Comparison of ENCODE assay signal across 17 cellular contexts in the genomic region with DNA sequence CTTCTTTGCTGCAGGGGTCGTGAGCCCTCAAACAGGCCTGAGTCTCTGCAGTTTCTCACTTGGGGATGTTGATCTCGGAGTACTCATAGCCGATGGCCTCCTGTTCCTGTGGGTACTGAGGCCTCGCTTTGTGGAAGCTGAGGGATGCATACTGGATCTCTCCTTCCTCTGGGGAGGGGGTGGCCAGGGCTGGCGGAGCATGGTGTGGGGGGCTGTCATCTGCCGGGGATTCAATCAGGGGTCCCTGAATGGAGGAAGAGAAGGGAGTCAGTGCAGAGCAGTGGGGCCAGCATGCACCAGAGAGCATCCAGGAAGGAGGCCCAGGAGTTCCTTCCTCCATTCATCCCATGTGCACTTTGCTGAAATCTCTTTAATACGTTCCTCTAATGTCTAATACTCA. TPM values are rescaled to one million over a fixed set of nuclear protein-coding genes. Genes with fewer than 3 reads are reported as not detected.
A peak's percentile ranks its signal among the peaks of the same experiment; 100 is the strongest.
DNase-seq lines count a peak whose midpoint lies in the region; ATAC-seq and TF ChIP-seq lines count a peak whose summit lies in the region.
"Had no signal": no experiment of that assay in that cellular context is flagged by ENCODE, and none has a peak within 500 bp of the region (broad histone marks: within the 10 kb centered on the region; RNA-seq: fewer than 3 reads in every experiment).

No MANE protein-coding gene starts in this region.

- TF ChIP-seq CTCF in coronary artery (IDR thresholded peaks at IDR 0.05) (no peak), osteocyte (IDR thresholded peaks at IDR 0.05) (no peak)

- no peaks in the 10 kb centered on the region for H3K9me3 Mint-ChIP-seq in activated CD8-positive, alpha-beta memory T cell treated with anti-CD3 and anti-CD28 coated beads, Interleukin-2, amount 10 ng/mL, durations not matched to agents 7 days and 5 days (ENCODE audit: low read depth)
- peaks cover 30% of the 10 kb centered on the region for H3K9me3 Mint-ChIP-seq in osteocyte (ENCODE audit: unreplicated experiment)
- H3K9me3 Mint-ChIP-seq: CD4-positive, alpha-beta T cell; CD8-positive, alpha-beta T cell had no signal

- H3K36me3 Mint-ChIP-seq in activated CD8-positive, alpha-beta memory T cell treated with anti-CD3 and anti-CD28 coated beads, Interleukin-2, amount 10 ng/mL, durations not matched to agents 7 days and 5 days: peaks cover 7% of the 10 kb centered on the region
- H3K36me3 Mint-ChIP-seq in osteocyte (ENCODE audit: unreplicated experiment): no peaks in the 10 kb centered on the region
- H3K36me3 Mint-ChIP-seq: CD8-positive, alpha-beta T cell had no signal

- no peak overlapping the region for H3K4me3 Mint-ChIP-seq in activated CD8-positive, alpha-beta memory T cell treated with anti-CD3 and anti-CD28 coated beads, Interleukin-2, amount 10 ng/mL, durations not matched to agents 7 days and 5 days
- H3K4me3 Mint-ChIP-seq in osteocyte (ENCODE audit: unreplicated experiment): no peak overlapping the region
- H3K4me3 Mint-ChIP-seq: B cell; CD4-positive, alpha-beta T cell; CD8-positive, alpha-beta T cell had no signal

- H3K4me3 ChIP-seq in coronary artery: no peak overlapping the region
- H3K4me3 ChIP-seq: A549; BLaER1 treated with 17β-estradiol and CSF1 and Interleukin-3, amounts not matched to agents 10 nM and 100 nM had no signal

- ATAC-seq in activated CD8-positive, alpha-beta memory T cell treated with anti-CD3 and anti-CD28 coated beads, Interleukin-2, amount 10 ng/mL, durations not matched to agents 7 days and 5 days: no peak
- ATAC-seq: A549; CD8-positive, alpha-beta T cell had no signal

- H3K27ac Mint-ChIP-seq in activated CD8-positive, alpha-beta memory T cell treated with anti-CD3 and anti-CD28 coated beads, Interleukin-2, amount 10 ng/mL, durations not matched to agents 7 days and 5 days: no peak overlapping the region
- H3K27ac Mint-ChIP-seq in osteocyte (ENCODE audit: unreplicated experiment): no peak overlapping the region
- H3K27ac Mint-ChIP-seq: B cell; CD4-positive, alpha-beta T cell; CD8-positive, alpha-beta T cell had no signal

- H3K27ac ChIP-seq in coronary artery: no peak overlapping the region
- H3K27ac ChIP-seq: 22Rv1; A549; BLaER1 treated with 17β-estradiol and CSF1 and Interleukin-3, amounts not matched to agents 10 nM and 100 nM; C4-2B had no signal

- CTCF ChIA-PET in activated CD8-positive, alpha-beta memory T cell treated with anti-CD3 and anti-CD28 coated beads, Interleukin-2, amount 10 ng/mL, durations not matched to agents 7 days and 5 days (lab: Charles Lee): no interaction called here

- peaks cover 7% of the 10 kb centered on the region for H3K27me3 Mint-ChIP-seq in activated CD8-positive, alpha-beta memory T cell treated with anti-CD3 and anti-CD28 coated beads, Interleukin-2, amount 10 ng/mL, durations not matched to agents 7 days and 5 days
- H3K27me3 Mint-ChIP-seq in osteocyte (ENCODE audit: unreplicated experiment): no peaks in the 10 kb centered on the region

- peak; percentile 32 for DNase-seq in activated CD8-positive, alpha-beta memory T cell treated with anti-CD3 and anti-CD28 coated beads for 24 hours
- no peak for DNase-seq in activated CD8-positive, alpha-beta memory T cell treated with anti-CD3 and anti-CD28 coated beads, Interleukin-2, amount 10 ng/mL, durations not matched to agents 7 days and 5 days
- DNase-seq in coronary artery (ENCODE audit: low spot score): peak; percentile 46
- DNase-seq in osteocyte (ENCODE audit: extremely low spot score, unreplicated experiment): peak; percentile 56
- no peak for DNase-seq in NCI-H2029 treated with DMSO at 0.1 percent for 48 hours (lab: John Stamatoyannopoulos, UW)
- DNase-seq: AML-193; CD4-positive, alpha-beta T cell; COR-L47; DMS79 treated with DMSO at 0.1 percent for 48 hours; GF-D8 had no signal

- peaks cover 5% of the 10 kb centered on the region for H3K4me1 Mint-ChIP-seq in activated CD8-positive, alpha-beta memory T cell treated with anti-CD3 and anti-CD28 coated beads, Interleukin-2, amount 10 ng/mL, durations not matched to agents 7 days and 5 days
- H3K4me1 Mint-ChIP-seq in osteocyte (ENCODE audit: unreplicated experiment): no peaks in the 10 kb centered on the region
- H3K4me1 Mint-ChIP-seq: B cell had no signal

RNA-seq across cellular contexts. Expression of a gene that starts 10.0 kb away (rescaled TPM):
- 1 to 10 TPM in 1 of 2 experiments, under 1 TPM in 1; 0.98 to 3.9 TPM for total RNA-seq in activated CD8-positive, alpha-beta memory T cell treated with anti-CD3 and anti-CD28 coated beads, Interleukin-2, amount 10 ng/mL, durations not matched to agents 7 days and 5 days
- total RNA-seq in osteocyte: not detected in 2 replicates
- total RNA-seq: A172; B cell; CD4-positive, alpha-beta T cell; CD8-positive, alpha-beta T cell had no signal

RNA-seq across cellular contexts. Expression of a gene that starts 13.2 kb away (rescaled TPM):
- total RNA-seq in activated CD8-positive, alpha-beta memory T cell treated with anti-CD3 and anti-CD28 coated beads, Interleukin-2, amount 10 ng/mL, durations not matched to agents 7 days and 5 days: not detected
- total RNA-seq in osteocyte: not detected in 2 replicates
- total RNA-seq: A172; B cell; CD4-positive, alpha-beta T cell; CD8-positive, alpha-beta T cell had no signal

RNA-seq across cellular contexts. Expression of a gene that starts 33.3 kb away (rescaled TPM):
- total RNA-seq in activated CD8-positive, alpha-beta memory T cell treated with anti-CD3 and anti-CD28 coated beads, Interleukin-2, amount 10 ng/mL, durations not matched to agents 7 days and 5 days: not detected
- total RNA-seq in osteocyte: not detected in 2 replicates
- total RNA-seq: A172; B cell; CD4-positive, alpha-beta T cell; CD8-positive, alpha-beta T cell had no signal

RNA-seq across cellular contexts. Expression of a gene that starts 39.9 kb away (rescaled TPM):
- total RNA-seq in activated CD8-positive, alpha-beta memory T cell treated with anti-CD3 and anti-CD28 coated beads, Interleukin-2, amount 10 ng/mL, durations not matched to agents 7 days and 5 days: not detected
- not detected in 2 replicates for total RNA-seq in osteocyte
- total RNA-seq: A172; CD8-positive, alpha-beta T cell had no signal

Comparison
In these comparisons a context has a peak if more than half of its experiments do, and no peak if none do; other contexts are left out.
1. DNase-seq: peak in activated CD8-positive, alpha-beta memory T cell treated with anti-CD3 and anti-CD28 coated beads for 24 hours (single experiment), coronary artery (single experiment) and osteocyte (single experiment); none in activated CD8-positive, alpha-beta memory T cell treated with anti-CD3 and anti-CD28 coated beads, Interleukin-2, amount 10 ng/mL, durations not matched to agents 7 days and 5 days (single experiment) and NCI-H2029 treated with DMSO at 0.1 percent for 48 hours (single experiment).